30 cellular contexts compared by ENCODE assay signal in the genomic region with DNA sequence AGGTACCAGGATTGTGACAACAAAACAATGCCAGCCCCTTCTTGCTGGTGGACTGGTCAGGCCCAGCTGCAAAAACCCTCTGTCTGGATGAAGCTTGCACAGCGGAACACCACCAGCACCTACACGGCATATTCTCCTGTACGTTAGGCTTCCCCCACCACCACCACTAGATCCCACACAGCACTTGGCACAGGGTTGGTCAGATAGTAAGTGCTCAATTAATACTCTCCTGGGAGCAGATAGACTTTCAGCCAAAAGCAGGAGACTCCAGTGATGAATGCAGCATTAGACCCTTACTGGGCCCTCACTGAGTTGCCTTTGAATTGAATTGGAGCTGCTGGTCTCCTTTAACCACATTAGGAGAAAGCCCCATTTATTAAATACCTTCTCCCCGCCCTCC.
"Had no signal": no experiment of that assay in that cellular context is flagged by ENCODE, and none has a peak within 500 bp of the region (broad histone marks: within the 10 kb centered on the region; RNA-seq: fewer than 3 reads in every experiment).

No MANE protein-coding gene starts in this region.

- H3K4me3 Mint-ChIP-seq: activated CD4-positive, alpha-beta memory T cell treated with anti-CD3 and anti-CD28 coated beads, Interleukin-2, amount 10 ng/mL, durations not matched to agents 7 days and 5 days; activated CD4-positive, alpha-beta T cell treated with anti-CD3 and anti-CD28 coated beads for 36 hours; activated CD4-positive, alpha-beta T cell treated with anti-CD3 and anti-CD28 coated beads, Interleukin-2, amount 10 ng/mL, durations not matched to agents 24 days and 14 days; activated naive CD8-positive, alpha-beta T cell; activated T-cell treated with anti-CD3 and anti-CD28 coated beads, Interleukin-2, amount 50 U/mL, for 4 hours; activated T-helper 17 cell treated with anti-CD3 and anti-CD28 coated beads, Interleukin-2, amount 50 U/mL, for 72 hours; central memory CD8-positive, alpha-beta T cell; dendritic cell treated with granulocyte-macrophage colony-stimulating factor and Interleukin-4, amounts not matched to agents 40 ng/mL and 50 ng/mL, for 4 days; effector memory CD8-positive, alpha-beta T cell had no signal

- H3K27me3 ChIP-seq: esophagus squamous epithelium had no signal

- H3K36me3 ChIP-seq: brain microvascular endothelial cell, esophagus squamous epithelium had no signal

- H3K9me3 Mint-ChIP-seq: activated T-helper 17 cell treated with anti-CD3 and anti-CD28 coated beads, Interleukin-2, amount 50 U/mL, for 72 hours; central memory CD8-positive, alpha-beta T cell; effector memory CD8-positive, alpha-beta T cell had no signal

- ATAC-seq: activated CD4-positive, alpha-beta T cell treated with anti-CD3 and anti-CD28 coated beads for 36 hours; activated T-cell treated with anti-CD3 and anti-CD28 coated beads, Interleukin-2, amount 50 U/mL, for 4 hours; activated T-helper 17 cell treated with anti-CD3 and anti-CD28 coated beads, Interleukin-2, amount 50 U/mL, for 72 hours; effector memory CD8-positive, alpha-beta T cell had no signal

- H3K27ac Mint-ChIP-seq: activated CD4-positive, alpha-beta memory T cell treated with anti-CD3 and anti-CD28 coated beads, Interleukin-2, amount 10 ng/mL, durations not matched to agents 7 days and 5 days; activated CD4-positive, alpha-beta T cell treated with anti-CD3 and anti-CD28 coated beads, Interleukin-2, amount 10 ng/mL, durations not matched to agents 24 days and 14 days; activated naive CD8-positive, alpha-beta T cell; activated T-helper 17 cell treated with anti-CD3 and anti-CD28 coated beads, Interleukin-2, amount 50 U/mL, for 72 hours; dendritic cell treated with granulocyte-macrophage colony-stimulating factor and Interleukin-4, amounts not matched to agents 40 ng/mL and 50 ng/mL, for 4 days had no signal

- H3K4me3 ChIP-seq: coronary artery, dorsolateral prefrontal cortex, esophagus squamous epithelium had no signal

- H3K27me3 Mint-ChIP-seq: activated CD4-positive, alpha-beta memory T cell treated with anti-CD3 and anti-CD28 coated beads, Interleukin-2, amount 10 ng/mL, durations not matched to agents 7 days and 5 days; activated CD4-positive, alpha-beta T cell treated with anti-CD3 and anti-CD28 coated beads for 36 hours; activated CD4-positive, alpha-beta T cell treated with anti-CD3 and anti-CD28 coated beads, Interleukin-2, amount 10 ng/mL, durations not matched to agents 24 days and 14 days; activated naive CD8-positive, alpha-beta T cell; activated T-helper 17 cell treated with anti-CD3 and anti-CD28 coated beads, Interleukin-2, amount 50 U/mL, for 72 hours had no signal

- FAIRE-seq: astrocyte, bronchial epithelial cell, endometrium, endothelial cell of umbilical vein, frontal cortex had no signal

- DNase-seq: activated CD4-positive, alpha-beta memory T cell treated with anti-CD3 and anti-CD28 coated beads, Interleukin-2, amount 10 ng/mL, durations not matched to agents 7 days and 5 days; activated CD4-positive, alpha-beta T cell treated with anti-CD3 and anti-CD28 coated beads for 36 hours; activated CD4-positive, alpha-beta T cell treated with anti-CD3 and anti-CD28 coated beads, Interleukin-2, amount 10 ng/mL, durations not matched to agents 24 days and 14 days; activated CD4-positive, CD25-positive, alpha-beta regulatory T cell; activated CD4-positive, CD25-positive, alpha-beta regulatory T cell treated with anti-CD3 and anti-CD28 coated beads, Interleukin-2, amount 50 U/mL, for 72 hours; activated effector memory CD4-positive, alpha-beta T cell treated with Interleukin-2 at 50 U/mL for 16 hours; activated gamma-delta T cell treated with Interleukin-2 at 50 U/mL for 16 hours; activated naive CD4-positive, alpha-beta T cell treated with anti-CD3 and anti-CD28 coated beads, Interleukin-2, amount 50 U/mL, for 16 hours; activated naive CD4-positive, alpha-beta T cell treated with Interleukin-2 at 50 U/mL for 16 hours; activated T-cell treated with anti-CD3 and anti-CD28 coated beads, Interleukin-2, amount 50 U/mL, for 4 hours; amniotic stem cell; anterior cingulate cortex; brain microvascular endothelial cell; dorsolateral prefrontal cortex; effector CD4-positive, alpha-beta T cell; effector memory CD8-positive, alpha-beta T cell; esophagus squamous epithelium; head of caudate nucleus; T-helper 2 cell had no signal

- H3K27ac ChIP-seq: brain microvascular endothelial cell, coronary artery, dorsolateral prefrontal cortex, epithelial cell of prostate, esophagus squamous epithelium had no signal
